ENCODE assay signal across 1 cellular context in genomic region chr1:218711021-218711420, GRCh38.
TF ChIP-seq lines count a peak whose summit lies in the region.

No MANE protein-coding gene starts in this region.

TF ChIP-seq in GM23338, 12 proteins besides CTCF, POLR2A, EP300 and RAD21 (continued from another document):
- TF ChIP-seq REST (IDR thresholded peaks at IDR 0.05; ENCODE audit: unreplicated experiment) (no peak), ETS1 (IDR thresholded peaks at IDR 0.05) (no peak), CREB1 (CRISPR knock-in tag; IDR thresholded peaks at IDR 0.05; ENCODE audit: low read depth) (no peak)
TF ChIP-seq in GM23338: peak in this region for 0.
